ENCODE assay signal across 1 cellular context in the genomic region with DNA sequence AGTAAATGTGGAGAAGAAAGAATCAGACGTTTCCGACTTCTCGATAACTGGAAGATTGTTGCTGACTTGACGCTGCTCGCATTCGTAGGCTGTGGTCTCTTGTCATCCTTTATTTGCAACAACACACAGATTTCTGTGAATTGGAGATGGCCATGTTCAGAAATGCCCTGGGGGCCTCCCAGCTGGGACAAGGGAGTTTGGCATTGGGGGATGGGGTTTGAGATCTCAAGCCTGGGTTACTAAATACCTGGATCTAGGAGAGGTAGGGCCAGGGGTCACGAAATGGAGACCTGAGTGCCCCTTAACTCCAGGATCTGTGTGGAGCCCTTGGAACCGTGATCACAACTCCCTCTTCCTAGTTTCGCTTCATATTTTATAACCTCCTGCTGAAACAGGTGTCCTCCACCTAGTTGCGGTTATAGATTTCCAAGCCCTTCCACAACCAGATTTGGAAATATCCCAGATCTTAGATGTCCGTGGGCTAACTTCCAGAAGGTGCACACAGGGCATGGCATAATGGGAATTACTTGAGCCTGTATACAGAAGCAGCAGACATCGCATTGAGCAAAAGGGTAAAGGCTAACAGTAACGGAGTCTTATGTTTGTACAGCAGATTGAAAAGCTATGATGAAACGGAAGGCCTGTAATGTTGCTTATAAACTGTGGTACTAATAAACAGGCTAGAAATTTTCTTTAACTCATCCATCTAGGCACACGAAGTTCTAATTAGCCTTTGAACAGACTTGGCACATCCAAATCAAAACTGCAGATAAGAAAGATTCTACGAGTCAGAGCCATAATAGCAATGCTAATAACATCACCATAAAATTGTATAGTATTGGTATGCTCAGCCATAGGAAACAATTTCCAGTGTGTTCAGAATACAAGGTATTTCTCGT.
TF ChIP-seq lines count a peak whose summit lies in the region.

No MANE protein-coding gene starts in this region.

TF ChIP-seq in WTC11, 78 proteins besides CTCF, POLR2A, EP300 and RAD21 (continued from another document):
- TF ChIP-seq, protein P1, sequence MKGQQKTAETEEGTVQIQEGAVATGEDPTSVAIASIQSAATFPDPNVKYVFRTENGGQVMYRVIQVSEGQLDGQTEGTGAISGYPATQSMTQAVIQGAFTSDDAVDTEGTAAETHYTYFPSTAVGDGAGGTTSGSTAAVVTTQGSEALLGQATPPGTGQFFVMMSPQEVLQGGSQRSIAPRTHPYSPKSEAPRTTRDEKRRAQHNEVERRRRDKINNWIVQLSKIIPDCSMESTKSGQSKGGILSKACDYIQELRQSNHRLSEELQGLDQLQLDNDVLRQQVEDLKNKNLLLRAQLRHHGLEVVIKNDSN (CRISPR knock-in tag; IDR thresholded peaks at IDR 0.05), result no peak
- no peak for TF ChIP-seq SP1 (CRISPR knock-in tag; conservative IDR thresholded peaks at IDR 0.05)
- TF ChIP-seq, protein P2, sequence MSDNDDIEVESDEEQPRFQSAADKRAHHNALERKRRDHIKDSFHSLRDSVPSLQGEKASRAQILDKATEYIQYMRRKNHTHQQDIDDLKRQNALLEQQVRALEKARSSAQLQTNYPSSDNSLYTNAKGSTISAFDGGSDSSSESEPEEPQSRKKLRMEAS (CRISPR knock-in tag; IDR thresholded peaks at IDR 0.05), result no peak
- TF ChIP-seq NFYB (CRISPR knock-in tag; conservative IDR thresholded peaks at IDR 0.05; ENCODE audit: low read depth), result no peak
- TF ChIP-seq OVOL2 (CRISPR knock-in tag; IDR thresholded peaks at IDR 0.05; ENCODE audit: borderline replicate concordance), result no peak
- no peak for TF ChIP-seq ZNF423 (CRISPR knock-in tag; IDR thresholded peaks at IDR 0.05)
- TF ChIP-seq CREB1 (CRISPR knock-in tag; IDR thresholded peaks at IDR 0.05), result no peak
- TF ChIP-seq, protein P3, sequence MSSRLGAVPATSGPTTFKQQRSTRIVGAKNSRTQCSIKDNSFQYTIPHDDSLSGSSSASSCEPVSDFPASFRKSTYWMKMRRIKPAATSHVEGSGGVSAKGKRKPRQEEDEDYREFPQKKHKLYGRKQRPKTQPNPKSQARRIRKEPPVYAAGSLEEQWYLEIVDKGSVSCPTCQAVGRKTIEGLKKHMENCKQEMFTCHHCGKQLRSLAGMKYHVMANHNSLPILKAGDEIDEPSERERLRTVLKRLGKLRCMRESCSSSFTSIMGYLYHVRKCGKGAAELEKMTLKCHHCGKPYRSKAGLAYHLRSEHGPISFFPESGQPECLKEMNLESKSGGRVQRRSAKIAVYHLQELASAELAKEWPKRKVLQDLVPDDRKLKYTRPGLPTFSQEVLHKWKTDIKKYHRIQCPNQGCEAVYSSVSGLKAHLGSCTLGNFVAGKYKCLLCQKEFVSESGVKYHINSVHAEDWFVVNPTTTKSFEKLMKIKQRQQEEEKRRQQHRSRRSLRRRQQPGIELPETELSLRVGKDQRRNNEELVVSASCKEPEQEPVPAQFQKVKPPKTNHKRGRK (CRISPR knock-in tag; IDR thresholded peaks at IDR 0.05; ENCODE audit: borderline replicate concordance), result no peak
- TF ChIP-seq ZNF317 (CRISPR knock-in tag; IDR thresholded peaks at IDR 0.05; ENCODE audit: borderline replicate concordance, low read depth), result no peak
- TF ChIP-seq ZNF671 (CRISPR knock-in tag; IDR thresholded peaks at IDR 0.05), result no peak
- no peak for TF ChIP-seq ELF4 (CRISPR knock-in tag; IDR thresholded peaks at IDR 0.05; ENCODE audit: low read depth)
- TF ChIP-seq IRF2 (CRISPR knock-in tag; IDR thresholded peaks at IDR 0.05; ENCODE audit: borderline replicate concordance, low read depth), result no peak
- TF ChIP-seq CBFB (CRISPR knock-in tag; IDR thresholded peaks at IDR 0.05; ENCODE audit: low read depth), result no peak
